ENCODE assay signal across 14 cellular contexts in genomic region chr2:161076936-161077335, GRCh38.
A peak's percentile ranks its signal among the peaks of the same experiment; 100 is the strongest.
DNase-seq lines count a peak whose midpoint lies in the region; ATAC-seq and TF ChIP-seq lines count a peak whose summit lies in the region.
"Had no signal": no experiment of that assay in that cellular context is flagged by ENCODE, and none has a peak within 500 bp of the region (broad histone marks: within the 10 kb centered on the region; RNA-seq: fewer than 3 reads in every experiment).

No MANE protein-coding gene starts in this region.

- no peaks in the 10 kb centered on the region for H4K20me1 ChIP-seq in neural progenitor cell (ENCODE audit: low read depth)

- no peaks in the 10 kb centered on the region for H3K27me3 ChIP-seq in gastroesophageal sphincter
- H3K27me3 ChIP-seq in neural progenitor cell: no peaks in the 10 kb centered on the region
- no peaks in the 10 kb centered on the region for H3K27me3 ChIP-seq in BE2C

- no peak overlapping the region for H3K4me3 ChIP-seq in gastroesophageal sphincter
- H3K4me3 ChIP-seq in skin epidermis: no peak overlapping the region
- H3K4me3 ChIP-seq in neural progenitor cell: no peak overlapping the region
- H3K4me3 ChIP-seq in BE2C (ENCODE audit: low read depth, low read length): no peak overlapping the region
- H3K4me3 ChIP-seq: prostate gland, thoracic aorta had no signal

- CTCF ChIA-PET in activated B cell treated with CpG ODN at 0.5 μM for 24 hours (lab: Charles Lee): interaction anchor here (1.5 kb wide), 1 partner anchor 13 kb away, joined by 8 read pairs; no protein-coding TSS in a partner anchor

- no peaks in the 10 kb centered on the region for H3F3A ChIP-seq in neural progenitor cell (ENCODE audit: low read depth)

- no peak overlapping the region for H2AFZ ChIP-seq in neural progenitor cell (replicated peaks)

- DNase-seq in T-helper 2 cell treated with Interferon-gamma antibody and Interleukin-4, amounts not matched to agents 5 μg/mL and 100 μg/mL, for 36 hours (ENCODE audit: low spot score): no peak
- DNase-seq in T-helper 2 cell (no peak), activated B cell treated with CpG ODN at 0.5 μM for 24 hours (no peak), neural progenitor cell (ENCODE audit: low spot score) (no peak), BE2C (no peak)
- no peak for DNase-seq in activated CD4-positive, CD25-positive, alpha-beta regulatory T cell (lab: John Stamatoyannopoulos, UW)
- DNase-seq: 8988T; DMS53; effector CD8-positive, alpha-beta T cell; NCI-H1694 treated with DMSO at 0.1 percent for 48 hours had no signal

- H3K27me3 Mint-ChIP-seq in T-helper 2 cell treated with Interferon-gamma antibody and Interleukin-4, amounts not matched to agents 5 μg/mL and 100 μg/mL, for 36 hours (ENCODE audit: low read depth): no peaks in the 10 kb centered on the region
- H3K27me3 Mint-ChIP-seq in activated B cell treated with CpG ODN at 0.5 μM for 24 hours (no peaks in the 10 kb centered on the region), neural progenitor cell (ENCODE audit: insufficient read depth, low read depth) (peaks cover 3% of the 10 kb centered on the region)

- ATAC-seq in activated B cell treated with CpG ODN at 0.5 μM for 24 hours (ENCODE audit: low read depth): no peak
- ATAC-seq in gastroesophageal sphincter: no peak

- H3K4me3 Mint-ChIP-seq in T-helper 2 cell treated with Interferon-gamma antibody and Interleukin-4, amounts not matched to agents 5 μg/mL and 100 μg/mL, for 36 hours: peak overlapping the region; percentile 63
- H3K4me3 Mint-ChIP-seq in activated B cell treated with CpG ODN at 0.5 μM for 24 hours (peak overlapping the region; percentile 60), neural progenitor cell (no peak overlapping the region)

- POLR2A ChIA-PET in activated B cell treated with CpG ODN at 0.5 μM for 24 hours (lab: Charles Lee): interaction anchor here (0.8 to 1.0 kb wide), 3 partner anchors 12 to 87 kb away, joined by 3 to 4 read pairs (median 3); no protein-coding TSS in a partner anchor

- no peaks in the 10 kb centered on the region for H3K79me2 ChIP-seq in neural progenitor cell (ENCODE audit: low read depth)

- H3K27ac Mint-ChIP-seq in T-helper 2 cell treated with Interferon-gamma antibody and Interleukin-4, amounts not matched to agents 5 μg/mL and 100 μg/mL, for 36 hours: peak overlapping the region; percentile 95
- H3K27ac Mint-ChIP-seq in activated B cell treated with CpG ODN at 0.5 μM for 24 hours (peak overlapping the region; percentile 80), neural progenitor cell (no peak overlapping the region)

- peaks cover 3% of the 10 kb centered on the region for H3K36me3 Mint-ChIP-seq in T-helper 2 cell treated with Interferon-gamma antibody and Interleukin-4, amounts not matched to agents 5 μg/mL and 100 μg/mL, for 36 hours (ENCODE audit: low read depth)
- H3K36me3 Mint-ChIP-seq in activated B cell treated with CpG ODN at 0.5 μM for 24 hours (ENCODE audit: low read depth) (no peaks in the 10 kb centered on the region), neural progenitor cell (no peaks in the 10 kb centered on the region)

- no peak overlapping the region for H3K9ac ChIP-seq in neural progenitor cell

- H3K36me3 ChIP-seq in gastroesophageal sphincter (no peaks in the 10 kb centered on the region), neural progenitor cell (no peaks in the 10 kb centered on the region), BE2C (no peaks in the 10 kb centered on the region)
- H3K36me3 ChIP-seq: prostate gland, thoracic aorta had no signal

- H3K4me1 Mint-ChIP-seq in T-helper 2 cell treated with Interferon-gamma antibody and Interleukin-4, amounts not matched to agents 5 μg/mL and 100 μg/mL, for 36 hours (ENCODE audit: low read depth): peaks cover 37% of the 10 kb centered on the region
- H3K4me1 Mint-ChIP-seq in activated B cell treated with CpG ODN at 0.5 μM for 24 hours (peaks cover 27% of the 10 kb centered on the region), neural progenitor cell (peaks cover 6% of the 10 kb centered on the region)

- H3K9me3 ChIP-seq in gastroesophageal sphincter: no peaks in the 10 kb centered on the region
- H3K9me3 ChIP-seq in neural progenitor cell (ENCODE audit: low read depth): no peaks in the 10 kb centered on the region
- H3K9me3 ChIP-seq in BE2C: no peaks in the 10 kb centered on the region
- H3K9me3 ChIP-seq: prostate gland, thoracic aorta had no signal

- TF ChIP-seq EP300 in gastroesophageal sphincter (IDR thresholded peaks at IDR 0.05): no peak

- H3K4me2 ChIP-seq in neural progenitor cell: no peak overlapping the region

- peaks cover 7% of the 10 kb centered on the region for H3K9me3 Mint-ChIP-seq in T-helper 2 cell treated with Interferon-gamma antibody and Interleukin-4, amounts not matched to agents 5 μg/mL and 100 μg/mL, for 36 hours
- H3K9me3 Mint-ChIP-seq in activated B cell treated with CpG ODN at 0.5 μM for 24 hours (no peaks in the 10 kb centered on the region), neural progenitor cell (no peaks in the 10 kb centered on the region)

- 64% methylated on average over 5 of the region's 9 CpGs; no CpG with 5 or more reads in 1 of the 2 donors for WGBS in gastroesophageal sphincter (ENCODE audit: low coverage in 1 of 2), 2 donors

- H3K4me1 ChIP-seq in gastroesophageal sphincter (peaks cover 0 to 17% (median 0%) of the 10 kb centered on the region in 3 donors), neural progenitor cell (peaks cover 14% of the 10 kb centered on the region), BE2C (no peaks in the 10 kb centered on the region)
- H3K4me1 ChIP-seq: prostate gland had no signal

- TF ChIP-seq CTCF in activated B cell treated with CpG ODN at 0.5 μM for 24 hours (IDR thresholded peaks at IDR 0.05) (no peak), gastroesophageal sphincter (IDR thresholded peaks at IDR 0.05) (no peak), neural progenitor cell (IDR thresholded peaks at IDR 0.05) (no peak), BE2C (IDR thresholded peaks at IDR 0.05; ENCODE audit: low read depth, low read length) (no peak)

- no peak for TF ChIP-seq POLR2A in gastroesophageal sphincter (IDR thresholded peaks at IDR 0.05)

- H3K27ac ChIP-seq in gastroesophageal sphincter (peak overlapping the region in 3 of 4 donors; percentile 31 to 56 (median 50)), skin epidermis (peak overlapping the region in 20 of 21 experiments; percentile 13 to 75 (median 52)), neural progenitor cell (no peak overlapping the region)
- H3K27ac ChIP-seq: prostate gland had no signal

- intact Hi-C loops in activated B cell treated with CpG ODN at 0.5 μM for 24 hours (cut with micrococcal nuclease): loop anchor here (1.0 to 2.0 kb wide), 2 partner anchors 11 to 60 kb away; no protein-coding TSS in a partner anchor
